Comparison of ENCODE assay signal across 16 cellular contexts in the genomic region with DNA sequence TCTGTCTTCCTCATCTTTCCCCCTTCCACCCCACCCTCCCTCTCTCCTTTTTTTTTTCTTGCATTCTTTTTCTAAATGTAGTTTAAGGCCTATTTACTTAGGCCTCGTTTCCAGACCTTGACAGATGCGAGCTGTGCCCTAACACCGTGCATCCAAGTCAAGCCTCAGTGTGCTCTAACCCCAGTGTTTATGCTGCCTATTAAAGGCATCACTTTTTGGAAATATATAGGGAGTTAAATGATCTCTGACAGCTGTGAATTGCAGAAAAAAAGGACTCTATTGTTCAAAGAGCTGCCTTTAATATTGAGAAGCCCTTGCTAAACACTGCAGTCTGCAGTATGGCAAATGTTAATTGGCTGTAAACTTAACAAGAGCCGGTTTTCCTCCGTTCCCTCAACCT.
"Had no signal": no experiment of that assay in that cellular context is flagged by ENCODE, and none has a peak within 500 bp of the region (broad histone marks: within the 10 kb centered on the region; RNA-seq: fewer than 3 reads in every experiment).

No MANE protein-coding gene starts in this region.

- H3K4me1 Mint-ChIP-seq: activated CD4-positive, alpha-beta T cell treated with anti-CD3 and anti-CD28 coated beads, Interleukin-2, amount 10 ng/mL, durations not matched to agents 7 days and 5 days; activated naive CD4-positive, alpha-beta T cell treated with anti-CD3 and anti-CD28 coated beads, Interleukin-2, amount 50 U/mL, for 24 hours; stimulated activated naive B cell treated with anti-CD40 and anti-IgM and Interleukin-4, amounts not matched to agents 10 μg/mL and 1 μg/mL and 100 μg/mL, for 72 hours had no signal

- H3K4me1 ChIP-seq: ascending aorta, parathyroid adenoma, spleen had no signal

- H3K9me3 Mint-ChIP-seq: activated CD4-positive, alpha-beta T cell treated with anti-CD3 and anti-CD28 coated beads, Interleukin-2, amount 10 ng/mL, durations not matched to agents 7 days and 5 days; activated naive CD4-positive, alpha-beta T cell treated with anti-CD3 and anti-CD28 coated beads, Interleukin-2, amount 50 U/mL, for 24 hours; activated T-cell treated with anti-CD3 and anti-CD28 coated beads, Interleukin-2, amount 50 U/mL, for 72 hours; stimulated activated naive B cell treated with anti-CD40 and anti-IgM and Interleukin-4, amounts not matched to agents 10 μg/mL and 1 μg/mL and 100 μg/mL, for 72 hours had no signal

- H3K36me3 ChIP-seq: ascending aorta, spleen had no signal

- H3K27me3 Mint-ChIP-seq: activated naive CD4-positive, alpha-beta T cell treated with anti-CD3 and anti-CD28 coated beads, Interleukin-2, amount 50 U/mL, for 24 hours; stimulated activated naive B cell treated with anti-CD40 and anti-IgM and Interleukin-4, amounts not matched to agents 10 μg/mL and 1 μg/mL and 100 μg/mL, for 72 hours had no signal

- H3K4me3 Mint-ChIP-seq: activated CD4-positive, alpha-beta T cell treated with anti-CD3 and anti-CD28 coated beads, Interleukin-2, amount 10 ng/mL, durations not matched to agents 7 days and 5 days; activated naive CD4-positive, alpha-beta T cell treated with anti-CD3 and anti-CD28 coated beads, Interleukin-2, amount 50 U/mL, for 24 hours; activated T-cell treated with anti-CD3 and anti-CD28 coated beads, Interleukin-2, amount 50 U/mL, for 72 hours; stimulated activated naive B cell treated with anti-CD40 and anti-IgM and Interleukin-4, amounts not matched to agents 10 μg/mL and 1 μg/mL and 100 μg/mL, for 72 hours had no signal

- H3K27ac Mint-ChIP-seq: activated CD4-positive, alpha-beta T cell treated with anti-CD3 and anti-CD28 coated beads, Interleukin-2, amount 10 ng/mL, durations not matched to agents 7 days and 5 days; activated naive CD4-positive, alpha-beta T cell treated with anti-CD3 and anti-CD28 coated beads, Interleukin-2, amount 50 U/mL, for 24 hours; activated T-cell treated with anti-CD3 and anti-CD28 coated beads, Interleukin-2, amount 50 U/mL, for 72 hours; stimulated activated naive B cell treated with anti-CD40 and anti-IgM and Interleukin-4, amounts not matched to agents 10 μg/mL and 1 μg/mL and 100 μg/mL, for 72 hours had no signal

- H3K9me3 ChIP-seq: ascending aorta, spleen had no signal

- H2AFZ ChIP-seq: parathyroid adenoma had no signal

- H3K36me3 Mint-ChIP-seq: activated naive CD4-positive, alpha-beta T cell treated with anti-CD3 and anti-CD28 coated beads, Interleukin-2, amount 50 U/mL, for 24 hours; stimulated activated naive B cell treated with anti-CD40 and anti-IgM and Interleukin-4, amounts not matched to agents 10 μg/mL and 1 μg/mL and 100 μg/mL, for 72 hours had no signal

- H3K79me2 ChIP-seq: parathyroid adenoma had no signal

- ATAC-seq: activated T-cell treated with anti-CD3 and anti-CD28 coated beads, Interleukin-2, amount 50 U/mL, for 72 hours; left colon; sciatic nerve; stimulated activated naive B cell treated with anti-CD40 and anti-IgM and Interleukin-4, amounts not matched to agents 10 μg/mL and 1 μg/mL and 100 μg/mL, for 72 hours had no signal

- DNase-seq: activated CD4-positive, alpha-beta T cell treated with anti-CD3 and anti-CD28 coated beads, Interleukin-2, amount 10 ng/mL, durations not matched to agents 7 days and 5 days; activated CD8-positive, alpha-beta memory T cell treated with anti-CD3 and anti-CD28 coated beads for 24 hours; activated CD8-positive, alpha-beta memory T cell treated with anti-CD3 and anti-CD28 coated beads, Interleukin-2, amount 50 U/mL, for 48 hours; activated effector memory CD4-positive, alpha-beta T cell treated with anti-CD3 and anti-CD28 coated beads, Interleukin-2, amount 50 U/mL, for 16 hours; activated T-cell treated with anti-CD3 and anti-CD28 coated beads, Interleukin-2, amount 50 U/mL, for 72 hours; cerebellar nuclear complex; cortex of kidney; erythroblast; left colon; spleen; stimulated activated CD4-positive, alpha-beta T cell treated with anti-CD3 and anti-CD28 coated beads, Interleukin-4, amount 100 ng/mL, for 4 hours; stimulated activated naive B cell treated with anti-CD40 and anti-IgM and Interleukin-4, amounts not matched to agents 10 μg/mL and 1 μg/mL and 100 μg/mL, for 72 hours had no signal

- H3K27ac ChIP-seq: ascending aorta, parathyroid adenoma, spleen had no signal

- H3K4me3 ChIP-seq: ascending aorta, spleen had no signal

- H3K27me3 ChIP-seq: ascending aorta, spleen had no signal
